Comparison of ENCODE assay signal across 8 cellular contexts in the genomic region with DNA sequence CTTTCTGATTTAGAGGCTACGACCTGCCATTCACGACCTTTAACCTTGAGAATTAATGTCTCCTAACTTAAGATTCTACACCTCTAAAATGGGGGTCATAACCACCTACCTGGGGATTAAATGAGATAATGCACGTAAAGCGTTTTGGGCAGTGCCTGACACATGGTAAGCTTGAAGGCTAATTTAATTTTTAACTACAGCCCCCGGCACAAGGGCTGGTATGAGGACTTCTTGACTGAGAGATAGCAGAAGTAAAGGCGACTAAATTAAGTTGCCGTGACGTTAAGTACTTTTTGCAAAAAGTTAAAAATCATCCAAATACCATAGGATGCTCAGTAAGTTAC. TPM values are rescaled to one million over a fixed set of nuclear protein-coding genes. Genes with fewer than 3 reads are reported as not detected.
A peak's percentile ranks its signal among the peaks of the same experiment; 100 is the strongest.
DNase-seq lines count a peak whose midpoint lies in the region; ATAC-seq and TF ChIP-seq lines count a peak whose summit lies in the region.

No MANE protein-coding gene starts in this region.

- peak overlapping the region; percentile 48 for H3K14ac ChIP-seq in trophoblast cell (ENCODE audit: low read length)

- intact Hi-C loops in Panc1 (cut with micrococcal nuclease; ENCODE audit: unreplicated experiment) = loop anchor here (5.0 kb wide), 2 partner anchors 172 to 308 kb away; no protein-coding TSS in a partner anchor

- ATAC-seq in Panc1 = no peak
- ATAC-seq in GM18867 (IDR thresholded peaks at IDR 0.05; ENCODE audit: unreplicated experiment) = no peak

- no peak overlapping the region for H2BK5ac ChIP-seq in trophoblast cell (ENCODE audit: low read depth, low read length, poor library complexity)

- peak overlapping the region; percentile 92 for H3K4me3 ChIP-seq in DOHH2 (ENCODE audit: low read length)
- H3K4me3 ChIP-seq in Panc1 (ENCODE audit: low read depth in 2 of 2, low read length in 2 of 2) = peak overlapping the region; percentile 87 to 91
- peak overlapping the region; percentile 63 to 89 for H3K4me3 ChIP-seq in esophagus (ENCODE audit: low read depth in 1 of 2, low read length in 2 of 2)
- peak overlapping the region; percentile 82 for H3K4me3 ChIP-seq in trophoblast cell (ENCODE audit: low read depth, low read length)

- no peak overlapping the region for H2AK5ac ChIP-seq in trophoblast cell (ENCODE audit: low read length)

- peak overlapping the region; percentile 71 for H3K4ac ChIP-seq in trophoblast cell (ENCODE audit: low read depth, low read length)

- peaks cover 32% of the 10 kb centered on the region for H3K36me3 ChIP-seq in DOHH2 (ENCODE audit: control insufficient read depth, low read length)
- no peaks in the 10 kb centered on the region; the same call in 1 of the 2 replicates for H3K36me3 ChIP-seq in Panc1 (ENCODE audit: control insufficient read depth, insufficient read depth, low read length)
- H3K36me3 ChIP-seq in esophagus (ENCODE audit: control insufficient read depth in 2 of 2, insufficient read depth in 2 of 2, low read length in 1 of 2) = no peaks in the 10 kb centered on the region
- H3K36me3 ChIP-seq in trophoblast cell (ENCODE audit: control insufficient read depth in 1 of 2, insufficient read depth in 2 of 2, low read length in 2 of 2) = no peaks in the 10 kb centered on the region

- H4K12ac ChIP-seq in trophoblast cell (ENCODE audit: low read depth, low read length) = peak overlapping the region; percentile 83

- peak overlapping the region; percentile 55 for H4K91ac ChIP-seq in trophoblast cell (ENCODE audit: low read depth, low read length)

- H4K8ac ChIP-seq in trophoblast cell (ENCODE audit: low read depth, low read length) = peak overlapping the region; percentile 88

- peaks cover 55% of the 10 kb centered on the region for H3K4me1 ChIP-seq in DOHH2 (ENCODE audit: control insufficient read depth, low read length)
- peaks cover 6% of the 10 kb centered on the region; the same call in 1 of the 2 replicates for H3K4me1 ChIP-seq in Panc1 (ENCODE audit: control insufficient read depth, insufficient read depth, low read length)
- H3K4me1 ChIP-seq in esophagus (ENCODE audit: control insufficient read depth in 2 of 2, insufficient read depth in 2 of 2, low read length in 1 of 2) = no peaks in the 10 kb centered on the region
- peaks cover 3 to 5% of the 10 kb centered on the region in 2 experiments for H3K4me1 ChIP-seq in trophoblast cell (ENCODE audit: control insufficient read depth in 1 of 2, insufficient read depth in 2 of 2, low read length in 2 of 2)

- TSS peak; percentile 85 for BruUV-seq in Panc1 (replicated peaks; lab: Mats Ljungman, UMichigan)

- peaks cover 11% of the 10 kb centered on the region for H3K79me1 ChIP-seq in trophoblast cell (ENCODE audit: low read length)

- H3K79me2 ChIP-seq in DOHH2 (ENCODE audit: control insufficient read depth, low read length) (peaks cover 85% of the 10 kb centered on the region), trophoblast cell (ENCODE audit: control insufficient read depth, insufficient read depth, low read length, poor library complexity) (peaks cover 10% of the 10 kb centered on the region)

- H3K18ac ChIP-seq in trophoblast cell (ENCODE audit: low read length) = no peak overlapping the region

- H3K27ac ChIP-seq in DOHH2 (ENCODE audit: low read depth, low read length) (peak overlapping the region; percentile 59), Panc1 (ENCODE audit: low read length) (peak overlapping the region; percentile 95), esophagus (ENCODE audit: low read depth in 2 of 2, low read length in 1 of 2) (peak overlapping the region; percentile 62 to 86), trophoblast cell (ENCODE audit: low read depth, low read length) (no peak overlapping the region)

- H2BK120ac ChIP-seq in trophoblast cell (ENCODE audit: insufficient read depth, low read length, poor library complexity) = no peak overlapping the region

- in situ Hi-C loops in Panc1 (cut with HindIII; ENCODE audit: low pct_unique_long_range_greater_than_20kb, low sequenced_read_pairs) = no loop called here

- H3K9me3 ChIP-seq in DOHH2 (ENCODE audit: control insufficient read depth, insufficient read depth, low read length) (no peaks in the 10 kb centered on the region), Panc1 (ENCODE audit: control insufficient read depth, insufficient read depth, low read depth, low read length) (no peaks in the 10 kb centered on the region), esophagus (ENCODE audit: control insufficient read depth in 2 of 2, insufficient read depth in 1 of 2, low read depth in 1 of 2, low read length in 1 of 2) (no peaks in the 10 kb centered on the region), trophoblast cell (ENCODE audit: insufficient read depth, low read depth, low read length) (no peaks in the 10 kb centered on the region)

- CTCF ChIA-PET in Panc1 (lab: Charles Lee) = interaction anchor here (0.6 kb wide), 2 partner anchors 21 to 1787 kb away, joined by 3 to 4 read pairs; no protein-coding TSS in a partner anchor

- WGBS in esophagus, 2 donors = 0 to 2% methylated on average over 8 of the region's 8 CpGs
- no CpG with 5 or more reads among the region's 8 CpGs for WGBS in trophoblast cell (ENCODE audit: extremely low coverage, insufficient coverage, insufficient read length)

- H3K23ac ChIP-seq in trophoblast cell (ENCODE audit: low read length) = no peak overlapping the region

- no peak overlapping the region for H2BK12ac ChIP-seq in trophoblast cell (ENCODE audit: low read length)

- peak overlapping the region; percentile 86 for H3K9ac ChIP-seq in trophoblast cell (ENCODE audit: low read length)

- POLR2A ChIA-PET in Panc1 (lab: Charles Lee) = no interaction called here

- H3F3A ChIP-seq in DOHH2 (ENCODE audit: control insufficient read depth, insufficient read depth) = peaks cover 7% of the 10 kb centered on the region

- TF ChIP-seq CTCF in DOHH2 (IDR thresholded peaks at IDR 0.05; ENCODE audit: low read depth, low read length, poor library complexity, severe bottlenecking) (no peak), Panc1 (IDR thresholded peaks at IDR 0.05) (no peak)

- no peaks in the 10 kb centered on the region for H3K9me2 ChIP-seq in DOHH2 (replicated peaks; ENCODE audit: control insufficient read depth, low read length)

- peak overlapping the region; percentile 75 for H3K4me2 ChIP-seq in DOHH2 (ENCODE audit: low read length)
- peak overlapping the region; percentile 91 for H3K4me2 ChIP-seq in trophoblast cell (ENCODE audit: low read length)

- H4K20me1 ChIP-seq in DOHH2 (ENCODE audit: control insufficient read depth, insufficient read depth, low read depth, low read length) = peaks cover 7% of the 10 kb centered on the region

- H3K27me3 ChIP-seq in DOHH2 (ENCODE audit: control insufficient read depth, low read length) (no peaks in the 10 kb centered on the region), Panc1 (ENCODE audit: control insufficient read depth, insufficient read depth, low read length) (no peaks in the 10 kb centered on the region), esophagus (ENCODE audit: control insufficient read depth in 1 of 2, insufficient read depth in 2 of 2, low read length in 2 of 2) (no peaks in the 10 kb centered on the region), trophoblast cell (ENCODE audit: insufficient read depth, low read length) (no peaks in the 10 kb centered on the region)

- DNase-seq in Panc1 (ENCODE audit: low read depth, low spot score) (no peak), trophoblast cell (no peak), NCI-H345 treated with DMSO at 0.1 percent for 48 hours (lab: John Stamatoyannopoulos, UW; ENCODE audit: unreplicated experiment) (no peak), CD1c-positive myeloid dendritic cell (ENCODE audit: extremely low spot score) (no peak)
- DNase-seq in effector CD4-positive, alpha-beta T cell = no peak

- H2AFZ ChIP-seq in trophoblast cell (ENCODE audit: insufficient read depth, low read length, poor library complexity) = peak overlapping the region; percentile 77

RNA-seq across cellular contexts. Expression of a gene that starts 0.5 kb away (rescaled TPM):
- 40.9 TPM for total RNA-seq in Panc1 (2021; ENCODE audit: unreplicated experiment)
- 21.1 TPM for polyA plus RNA-seq in Panc1 (2012; ENCODE audit: insufficient read length)
- 10 to 100 TPM; 18.8 to 42.0 TPM for polyA plus RNA-seq in esophagus
- polyA plus RNA-seq in trophoblast cell (2013) = 24.7 and 26.3 TPM in 2 replicates

RNA-seq across cellular contexts. Expression of a gene that starts 4.5 kb away (rescaled TPM):
- total RNA-seq in Panc1 (2021; ENCODE audit: unreplicated experiment) = 138 TPM
- polyA plus RNA-seq in Panc1 (2012; ENCODE audit: insufficient read length) = 90.3 TPM
- polyA plus RNA-seq in esophagus = 10 to 100 TPM; 15.3 to 38.1 TPM
- polyA plus RNA-seq in trophoblast cell (2013) = 71.2 and 73.5 TPM in 2 replicates
